Comparison of ENCODE assay signal across 24 cellular contexts in the genomic region with DNA sequence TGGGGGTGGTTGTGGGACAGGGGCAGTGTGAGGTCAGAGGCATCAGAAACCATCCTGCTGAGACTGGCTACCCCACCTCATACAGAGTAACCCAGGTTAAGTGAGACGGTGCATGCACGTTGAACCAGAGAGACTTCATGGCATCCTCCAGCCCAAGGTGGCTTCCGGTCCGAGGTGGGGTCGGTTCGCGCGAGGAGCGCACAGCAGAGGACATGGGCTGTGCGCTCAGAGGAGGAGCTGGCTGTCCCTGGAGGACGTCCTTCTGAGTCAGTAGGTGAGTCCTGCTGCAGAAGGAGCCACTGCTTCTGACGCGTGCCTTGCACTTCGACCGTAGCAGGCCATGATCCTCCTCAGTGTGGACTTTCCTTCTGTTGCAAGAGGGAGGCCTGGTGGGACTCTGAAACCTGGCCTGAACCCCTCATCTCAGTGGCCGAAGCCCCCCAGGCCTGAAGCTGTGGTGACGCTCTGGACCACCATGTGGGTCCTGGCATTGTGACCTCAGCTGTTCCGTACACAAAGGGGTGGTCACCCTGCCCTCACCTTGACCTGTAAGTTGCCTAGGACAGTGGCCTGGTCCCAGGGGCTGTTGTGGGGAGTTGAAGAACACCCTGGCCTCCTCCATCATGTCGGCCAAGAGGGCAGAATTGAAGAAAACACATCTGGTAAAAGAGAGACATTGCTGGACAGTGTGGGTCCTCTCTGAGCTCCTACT. TPM values are rescaled to one million over a fixed set of nuclear protein-coding genes. Genes with fewer than 3 reads are reported as not detected.
"Had no signal": no experiment of that assay in that cellular context is flagged by ENCODE, and none has a peak within 500 bp of the region (broad histone marks: within the 10 kb centered on the region; RNA-seq: fewer than 3 reads in every experiment).

A gene (plus strand): TSS at position 544 of the 712 bp plus-strand sequence. CDS start 80 bp downstream, at position 624.

- H3K27ac Mint-ChIP-seq: activated naive CD4-positive, alpha-beta T cell treated with anti-CD3 and anti-CD28 coated beads for 36 hours; endodermal cell; T-helper 1 cell treated with Interleukin-12 subunit alpha and Interleukin-12 subunit beta and Interleukin-4 antibody, amounts not matched to agents 30 μg/mL and 1 μg/mL, for 36 hours had no signal

- DNase-seq: activated CD4-positive, alpha-beta T cell treated with anti-CD3 and anti-CD28 coated beads, Interleukin-2, amount 50 U/mL, for 1 hour; activated CD4-positive, CD25-positive, alpha-beta regulatory T cell treated with anti-CD3 and anti-CD28 coated beads, Interleukin-2, amount 50 U/mL, for 72 hours; activated CD8-positive, alpha-beta memory T cell treated with anti-CD3 and anti-CD28 coated beads, Interleukin-2, amount 50 U/mL, for 4 hours; activated naive CD4-positive, alpha-beta T cell treated with anti-CD3 and anti-CD28 coated beads for 36 hours; activated T-cell treated with anti-CD3 and anti-CD28 coated beads, Interleukin-2, amount 50 U/mL, for 4 hours; central memory CD4-positive, alpha-beta T cell; dorsolateral prefrontal cortex; foreskin melanocyte; hypothalamus; islet precursor cell; left lung; mammary epithelial cell; midbrain; stimulated activated CD4-positive, alpha-beta T cell treated with anti-CD3 and anti-CD28 coated beads, Interleukin-2, amount 100 ng/mL, for 24 hours; stimulated activated naive CD8-positive, alpha-beta T cell treated with anti-CD3 and anti-CD28 coated beads, Interleukin-15, Interleukin-2, amounts not matched to agents 100 U/mL and 50 U/mL, for 24 hours; substantia nigra; uterus had no signal

- H3K4me1 ChIP-seq: left lung, tibial nerve, uterus had no signal

- H3K9me3 ChIP-seq: left lung, ovary, tibial nerve, uterus had no signal

- H3K4me3 Mint-ChIP-seq: activated naive CD4-positive, alpha-beta T cell treated with anti-CD3 and anti-CD28 coated beads for 36 hours; activated T-cell treated with anti-CD3 and anti-CD28 coated beads, Interleukin-2, amount 50 U/mL, for 4 hours; brain; endodermal cell; T-helper 1 cell treated with Interleukin-12 subunit alpha and Interleukin-12 subunit beta and Interleukin-4 antibody, amounts not matched to agents 30 μg/mL and 1 μg/mL, for 36 hours had no signal

- H3K27ac ChIP-seq: dorsolateral prefrontal cortex, epithelial cell of prostate, left lung, ovary, tibial nerve, uterus had no signal

- ATAC-seq: activated T-cell treated with anti-CD3 and anti-CD28 coated beads, Interleukin-2, amount 50 U/mL, for 4 hours; stimulated activated naive CD8-positive, alpha-beta T cell treated with anti-CD3 and anti-CD28 coated beads, Interleukin-15, Interleukin-2, amounts not matched to agents 100 U/mL and 50 U/mL, for 24 hours had no signal

- H3K36me3 Mint-ChIP-seq: brain had no signal

- H3K27me3 ChIP-seq: dorsolateral prefrontal cortex, left lung, ovary, tibial nerve, uterus had no signal

- H3K4me3 ChIP-seq: dorsolateral prefrontal cortex, left lung, ovary, tibial nerve, uterus had no signal

- H3K9me3 Mint-ChIP-seq: activated naive CD4-positive, alpha-beta T cell treated with anti-CD3 and anti-CD28 coated beads for 36 hours; activated T-cell treated with anti-CD3 and anti-CD28 coated beads, Interleukin-2, amount 50 U/mL, for 4 hours; endodermal cell; T-helper 1 cell treated with Interleukin-12 subunit alpha and Interleukin-12 subunit beta and Interleukin-4 antibody, amounts not matched to agents 30 μg/mL and 1 μg/mL, for 36 hours had no signal

- H3K36me3 ChIP-seq: left lung, ovary, tibial nerve, uterus had no signal

RNA-seq across cellular contexts. Expression of the gene that starts here (rescaled TPM):
- total RNA-seq: activated naive CD4-positive, alpha-beta T cell treated with anti-CD3 and anti-CD28 coated beads for 36 hours; activated T-cell treated with anti-CD3 and anti-CD28 coated beads, Interleukin-2, amount 50 U/mL, for 4 hours; endodermal cell; left lung; mammary epithelial cell; ovary; uterus had no signal
- polyA plus RNA-seq: mammary epithelial cell, neural cell, ovary had no signal
